In genomic region chr17:40546497-40546896, GRCh38 we compare ENCODE assay signal across 10 cellular contexts. TPM values are rescaled to one million over a fixed set of nuclear protein-coding genes. Genes with fewer than 3 reads are reported as not detected.
"Had no signal": no experiment of that assay in that cellular context is flagged by ENCODE, and none has a peak within 500 bp of the region (broad histone marks: within the 10 kb centered on the region; RNA-seq: fewer than 3 reads in every experiment).

No MANE protein-coding gene starts in this region.

RNA-seq across cellular contexts. Expression of gene CCR7, which starts 18.8 kb away (rescaled TPM):
- total RNA-seq: bronchial epithelial cell, glomerular endothelial cell, kidney epithelial cell, progenitor cell of endocrine pancreas, renal cortical epithelial cell, thoracic aorta had no signal

RNA-seq across cellular contexts. Expression of gene TNS4, which starts 45.1 kb away (rescaled TPM):
- total RNA-seq: dermis blood vessel endothelial cell, glomerular endothelial cell, kidney epithelial cell, progenitor cell of endocrine pancreas, right lobe of liver, skeletal muscle tissue, subcutaneous adipose tissue had no signal
